Comparison of ENCODE assay signal across 1 cellular context in genomic region chr3:157112536-157112935, GRCh38.
TF ChIP-seq lines count a peak whose summit lies in the region.

No MANE protein-coding gene starts in this region.

TF ChIP-seq in IMR-90, 13 proteins besides CTCF, POLR2A, EP300 and RAD21:
- no peak for TF ChIP-seq RFX5 (IDR thresholded peaks at IDR 0.05; ENCODE audit: low read depth, low read length)
- no peak for TF ChIP-seq NFE2L2 (IDR thresholded peaks at IDR 0.05; ENCODE audit: low read depth, low read length)
- no peak for TF ChIP-seq ELK1 (IDR thresholded peaks at IDR 0.05; ENCODE audit: borderline replicate concordance, low read depth, low read length)
- no peak for TF ChIP-seq MXI1 (IDR thresholded peaks at IDR 0.05; ENCODE audit: borderline replicate concordance, low read depth, low read length)
- no peak for TF ChIP-seq CHD1 (IDR thresholded peaks at IDR 0.05; ENCODE audit: low read depth, low read length)
